In the genomic region with DNA sequence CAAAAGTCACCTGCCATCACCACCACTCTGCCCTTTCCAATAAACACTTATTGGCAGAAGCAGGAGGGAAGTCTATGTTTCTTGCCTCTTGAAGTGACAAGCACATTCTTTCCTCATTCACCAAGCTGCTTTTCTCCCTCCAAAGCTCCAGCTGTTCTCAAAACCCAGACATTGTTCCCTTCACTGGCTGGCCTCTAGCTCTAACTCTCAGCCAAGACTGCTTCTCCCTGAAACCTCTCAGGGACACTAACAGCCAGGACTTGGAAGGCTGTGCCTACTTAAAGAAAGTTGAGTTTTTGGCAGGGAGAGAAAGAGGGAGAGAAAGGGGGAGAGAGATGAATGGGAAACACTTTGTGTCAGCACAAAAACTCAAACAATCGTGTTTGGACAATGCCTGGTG, we compare ENCODE assay signal across 16 cellular contexts.
A peak's percentile ranks its signal among the peaks of the same experiment; 100 is the strongest.
DNase-seq lines count a peak whose midpoint lies in the region; ATAC-seq and TF ChIP-seq lines count a peak whose summit lies in the region.
"Had no signal": no experiment of that assay in that cellular context is flagged by ENCODE, and none has a peak within 500 bp of the region (broad histone marks: within the 10 kb centered on the region; RNA-seq: fewer than 3 reads in every experiment).

No MANE protein-coding gene starts in this region.

- peak; percentile 25 for DNase-seq in GM23338 (ENCODE audit: low spot score)
- DNase-seq in ecto neural progenitor cell (ENCODE audit: low spot score): peak; percentile 51
- DNase-seq in hypothalamus (lab: John Stamatoyannopoulos, UW): peak in 27 of 51 donors; percentile 0 to 59 (median 18)
- peak; percentile 25 for DNase-seq in skeletal muscle cell (ENCODE audit: low read depth)
- no peak for DNase-seq in vagina (ENCODE audit: extremely low spot score in 2 of 2)
- no peak for DNase-seq in Karpas-422
- DNase-seq: adrenal gland; effector CD4-positive, alpha-beta T cell; NCI-H446; occipital lobe; PC-9; transverse colon had no signal

- H3F3A ChIP-seq in GM23338 (replicated peaks; ENCODE audit: low read depth): no peaks in the 10 kb centered on the region

- no peaks in the 10 kb centered on the region for H3K36me3 Mint-ChIP-seq in GM23338 (ENCODE audit: low read depth)

- intact Hi-C loops in vagina (cut with DNase I): no loop called here

- H2AFZ ChIP-seq in GM23338: peak overlapping the region; percentile 91; the same call in 1 of the 2 replicates
- H2AFZ ChIP-seq in Karpas-422 (ENCODE audit: low read length): no peak overlapping the region
- H2AFZ ChIP-seq: PC-9 had no signal

- H3K27me3 Mint-ChIP-seq in GM23338 (ENCODE audit: insufficient read depth, low read depth, poor library complexity): peaks cover 2% of the 10 kb centered on the region

- H3K36me3 ChIP-seq in GM23338 (ENCODE audit: insufficient read depth) (no peaks in the 10 kb centered on the region), vagina (no peaks in the 10 kb centered on the region), Karpas-422 (ENCODE audit: insufficient read depth, low read length) (no peaks in the 10 kb centered on the region)
- H3K36me3 ChIP-seq: adrenal gland, transverse colon had no signal

- H3K27ac Mint-ChIP-seq in GM23338: no peak overlapping the region; the same call in 1 of the 2 replicates

- TF ChIP-seq POLR2A in vagina (IDR thresholded peaks at IDR 0.05): no peak

- H3K4me2 ChIP-seq in GM23338 (no peak overlapping the region), Karpas-422 (ENCODE audit: low read depth, low read length, poor library complexity, severe bottlenecking) (no peak overlapping the region)
- H3K4me2 ChIP-seq: PC-9 had no signal

- H3K27me3 ChIP-seq in GM23338 (ENCODE audit: insufficient read depth) (no peaks in the 10 kb centered on the region), vagina (no peaks in the 10 kb centered on the region), Karpas-422 (ENCODE audit: low read length) (no peaks in the 10 kb centered on the region)
- H3K27me3 ChIP-seq: transverse colon had no signal

- H3K4me3 ChIP-seq in GM23338: no peak overlapping the region
- H3K4me3 ChIP-seq in skeletal muscle cell (ENCODE audit: low read depth, low read length): no peak overlapping the region
- no peak overlapping the region for H3K4me3 ChIP-seq in vagina
- no peak overlapping the region for H3K4me3 ChIP-seq in Karpas-422 (ENCODE audit: low read length)
- H3K4me3 ChIP-seq: adrenal gland, lung, PC-9, transverse colon had no signal

- H3K9me2 ChIP-seq in GM23338 (ENCODE audit: insufficient read depth) (no peaks in the 10 kb centered on the region; the same call in 1 of the 2 replicates), Karpas-422 (replicated peaks; ENCODE audit: insufficient read depth, low read length) (no peaks in the 10 kb centered on the region)

- no peaks in the 10 kb centered on the region for H3K4me1 Mint-ChIP-seq in GM23338

- peak; percentile 39; the same call in 1 of the 3 replicates for ATAC-seq in GM23338
- no peak for ATAC-seq in GM21447 (IDR thresholded peaks at IDR 0.05; ENCODE audit: unreplicated experiment)
- no peak for ATAC-seq in HG03378 (IDR thresholded peaks at IDR 0.05; ENCODE audit: unreplicated experiment)
- ATAC-seq: activated CD4-positive, CD25-positive, alpha-beta regulatory T cell treated with anti-CD3 and anti-CD28 coated beads, Interleukin-2, amount 50 U/mL, for 24 hours had no signal

- TF ChIP-seq CTCF in GM23338 (conservative IDR thresholded peaks at IDR 0.05; ENCODE audit: low read depth in 2 of 2) (no peak), vagina (IDR thresholded peaks at IDR 0.05) (no peak)

- H4K20me1 ChIP-seq in GM23338 (replicated peaks; ENCODE audit: insufficient read depth) (no peaks in the 10 kb centered on the region), Karpas-422 (ENCODE audit: insufficient read depth, low read depth, low read length) (no peaks in the 10 kb centered on the region)

- H3K4me1 ChIP-seq in GM23338 (ENCODE audit: insufficient read depth) (no peaks in the 10 kb centered on the region), vagina (no peaks in the 10 kb centered on the region), Karpas-422 (ENCODE audit: low read length) (no peaks in the 10 kb centered on the region)
- H3K4me1 ChIP-seq: adrenal gland, transverse colon had no signal

- H3K79me2 ChIP-seq in GM23338 (replicated peaks; ENCODE audit: insufficient read depth) (no peaks in the 10 kb centered on the region), Karpas-422 (ENCODE audit: low read length) (no peaks in the 10 kb centered on the region)

- no peak overlapping the region for H3K4me3 Mint-ChIP-seq in GM23338

- H3K9me3 ChIP-seq in vagina: no peaks in the 10 kb centered on the region
- no peaks in the 10 kb centered on the region for H3K9me3 ChIP-seq in Karpas-422 (ENCODE audit: low read length)
- H3K9me3 ChIP-seq: adrenal gland, transverse colon had no signal

- H3K9ac ChIP-seq in Karpas-422 (ENCODE audit: low read length): no peak overlapping the region

- H3K27ac ChIP-seq in GM23338 (ENCODE audit: low read depth): no peak overlapping the region
- H3K27ac ChIP-seq in vagina: no peak overlapping the region
- no peak overlapping the region for H3K27ac ChIP-seq in Karpas-422 (ENCODE audit: low read length)
- H3K27ac ChIP-seq: PC-9, transverse colon had no signal

- H3K9me3 Mint-ChIP-seq in GM23338: no peaks in the 10 kb centered on the region

TF ChIP-seq in GM23338, 12 proteins besides CTCF, POLR2A, EP300 and RAD21 (continues in another document):
- TF ChIP-seq STAT1 (IDR thresholded peaks at IDR 0.05; ENCODE audit: unreplicated experiment): no peak
- TF ChIP-seq, protein P1, sequence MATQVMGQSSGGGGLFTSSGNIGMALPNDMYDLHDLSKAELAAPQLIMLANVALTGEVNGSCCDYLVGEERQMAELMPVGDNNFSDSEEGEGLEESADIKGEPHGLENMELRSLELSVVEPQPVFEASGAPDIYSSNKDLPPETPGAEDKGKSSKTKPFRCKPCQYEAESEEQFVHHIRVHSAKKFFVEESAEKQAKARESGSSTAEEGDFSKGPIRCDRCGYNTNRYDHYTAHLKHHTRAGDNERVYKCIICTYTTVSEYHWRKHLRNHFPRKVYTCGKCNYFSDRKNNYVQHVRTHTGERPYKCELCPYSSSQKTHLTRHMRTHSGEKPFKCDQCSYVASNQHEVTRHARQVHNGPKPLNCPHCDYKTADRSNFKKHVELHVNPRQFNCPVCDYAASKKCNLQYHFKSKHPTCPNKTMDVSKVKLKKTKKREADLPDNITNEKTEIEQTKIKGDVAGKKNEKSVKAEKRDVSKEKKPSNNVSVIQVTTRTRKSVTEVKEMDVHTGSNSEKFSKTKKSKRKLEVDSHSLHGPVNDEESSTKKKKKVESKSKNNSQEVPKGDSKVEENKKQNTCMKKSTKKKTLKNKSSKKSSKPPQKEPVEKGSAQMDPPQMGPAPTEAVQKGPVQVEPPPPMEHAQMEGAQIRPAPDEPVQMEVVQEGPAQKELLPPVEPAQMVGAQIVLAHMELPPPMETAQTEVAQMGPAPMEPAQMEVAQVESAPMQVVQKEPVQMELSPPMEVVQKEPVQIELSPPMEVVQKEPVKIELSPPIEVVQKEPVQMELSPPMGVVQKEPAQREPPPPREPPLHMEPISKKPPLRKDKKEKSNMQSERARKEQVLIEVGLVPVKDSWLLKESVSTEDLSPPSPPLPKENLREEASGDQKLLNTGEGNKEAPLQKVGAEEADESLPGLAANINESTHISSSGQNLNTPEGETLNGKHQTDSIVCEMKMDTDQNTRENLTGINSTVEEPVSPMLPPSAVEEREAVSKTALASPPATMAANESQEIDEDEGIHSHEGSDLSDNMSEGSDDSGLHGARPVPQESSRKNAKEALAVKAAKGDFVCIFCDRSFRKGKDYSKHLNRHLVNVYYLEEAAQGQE (IDR thresholded peaks at IDR 0.05; ENCODE audit: unreplicated experiment): no peak
- TF ChIP-seq EZH2 (IDR thresholded peaks at IDR 0.05; ENCODE audit: low read depth, unreplicated experiment): no peak
- TF ChIP-seq ZNF114 (CRISPR knock-in tag; IDR thresholded peaks at IDR 0.05): no peak
- no peak for TF ChIP-seq NANOG (IDR thresholded peaks at IDR 0.05; ENCODE audit: borderline replicate concordance)

Comparison
In these comparisons a context has a peak if more than half of its experiments do, and no peak if none do; other contexts are left out.
1. DNase-seq: peak in GM23338 (single experiment), ecto neural progenitor cell (single experiment), hypothalamus (27 of 51) and skeletal muscle cell (single experiment); none in vagina (0 of 2) and Karpas-422 (single experiment).